25 cellular contexts compared by ENCODE assay signal in the genomic region with DNA sequence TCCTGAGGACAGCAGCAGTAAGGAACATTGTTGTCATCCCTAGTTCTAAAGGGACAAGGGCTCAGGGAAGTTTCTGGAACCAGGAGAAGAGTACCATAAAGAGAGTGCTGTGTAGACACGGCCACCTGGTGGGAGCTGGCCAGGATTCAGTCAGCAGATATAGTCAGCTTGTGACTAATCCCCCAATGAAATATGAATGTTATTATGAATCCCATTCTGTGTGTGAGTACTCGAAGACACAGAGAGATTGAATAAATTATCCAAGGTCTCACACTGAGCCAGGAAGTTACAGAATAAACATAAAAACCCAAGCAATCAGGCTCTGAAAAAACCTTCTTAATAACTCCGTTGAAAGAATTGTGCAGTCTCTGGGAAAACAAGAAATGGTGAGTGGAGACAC.
DNase-seq lines count a peak whose midpoint lies in the region; ATAC-seq, FAIRE-seq and TF ChIP-seq lines count a peak whose summit lies in the region.
"Had no signal": no experiment of that assay in that cellular context is flagged by ENCODE, and none has a peak within 500 bp of the region (broad histone marks: within the 10 kb centered on the region; RNA-seq: fewer than 3 reads in every experiment).

No MANE protein-coding gene starts in this region.

- no peak overlapping the region for H3K9ac ChIP-seq in astrocyte (ENCODE audit: low read length)
- no peak overlapping the region for H3K9ac ChIP-seq in H1 (replicated peaks in 1 of 4; ENCODE audit: extremely low read depth in 1 of 4, low read depth in 3 of 4, low read length in 3 of 4)
- H3K9ac ChIP-seq in kidney (ENCODE audit: low read length in 2 of 2): no peak overlapping the region
- no peak overlapping the region for H3K9ac ChIP-seq in H9 (ENCODE audit: extremely low read depth, insufficient read length, low read length)

- H3K56ac ChIP-seq in H1 (replicated peaks; ENCODE audit: insufficient read length, low read depth, low read length): no peak overlapping the region
- no peak overlapping the region for H3K56ac ChIP-seq in H9 (ENCODE audit: insufficient read length, low read depth, low read length)

- H3K4me1 Mint-ChIP-seq in astrocyte (ENCODE audit: low read depth, unreplicated experiment) (no peaks in the 10 kb centered on the region), H9 (no peaks in the 10 kb centered on the region; a peak in 1 of 4 replicates)
- no peaks in the 10 kb centered on the region for H3K4me1 Mint-ChIP-seq in stimulated activated memory B cell treated with anti-CD40 and anti-IgM and Interleukin-4, amounts not matched to agents 10 μg/mL and 1 μg/mL and 100 μg/mL, for 72 hours
- H3K4me1 Mint-ChIP-seq: IgD-negative memory B cell had no signal

- H2BK120ac ChIP-seq in H1 (replicated peaks; ENCODE audit: low read depth, low read length) (no peak overlapping the region), H9 (ENCODE audit: low read depth, low read length, poor library complexity, severe bottlenecking) (no peak overlapping the region)

- H2BK15ac ChIP-seq in H1 (ENCODE audit: low read length) (no peak overlapping the region), H9 (ENCODE audit: low read depth, low read length) (no peak overlapping the region)

- H3K27me3 ChIP-seq in astrocyte (ENCODE audit: insufficient read depth, low read length) (no peaks in the 10 kb centered on the region), H1 (replicated peaks in 1 of 4; ENCODE audit: control insufficient read depth in 3 of 4, extremely low read depth in 1 of 4, insufficient read depth in 3 of 4, low read length in 3 of 4) (no peaks in the 10 kb centered on the region), H9 (ENCODE audit: insufficient read depth, low read length) (no peaks in the 10 kb centered on the region)

- H3K18ac ChIP-seq in H1 (ENCODE audit: extremely low read depth, low read length): no peak overlapping the region
- no peak overlapping the region for H3K18ac ChIP-seq in H9 (ENCODE audit: insufficient read length, low read depth, low read length)

- H3K9me3 ChIP-seq in astrocyte (ENCODE audit: insufficient read depth, low read depth, low read length) (no peaks in the 10 kb centered on the region), H1 (ENCODE audit: insufficient read depth in 2 of 2, low read depth in 1 of 2, low read length in 1 of 2) (no peaks in the 10 kb centered on the region), kidney (ENCODE audit: control insufficient read depth in 1 of 2, low read length in 2 of 2) (no peaks in the 10 kb centered on the region), H9 (ENCODE audit: control insufficient read depth, low read depth, low read length) (no peaks in the 10 kb centered on the region)
- H3K9me3 ChIP-seq: Caco-2 had no signal

- H4K91ac ChIP-seq in H1 (replicated peaks; ENCODE audit: insufficient read length, low read length) (no peak overlapping the region), H9 (ENCODE audit: insufficient read length, low read depth, low read length) (no peak overlapping the region)

- H3K4me3 Mint-ChIP-seq in astrocyte (ENCODE audit: unreplicated experiment): no peak overlapping the region
- H3K4me3 Mint-ChIP-seq in stimulated activated memory B cell treated with anti-CD40 and anti-IgM and Interleukin-4, amounts not matched to agents 10 μg/mL and 1 μg/mL and 100 μg/mL, for 72 hours: no peak overlapping the region
- H3K4me3 Mint-ChIP-seq in H9: no peak overlapping the region
- H3K4me3 Mint-ChIP-seq: CD4-positive, alpha-beta T cell; IgD-negative memory B cell had no signal

- H2AFZ ChIP-seq in astrocyte (ENCODE audit: low read depth, low read length) (no peak overlapping the region), H1 (ENCODE audit: low read length) (0 out of 2 replicates have a peak overlapping the region, but pooled peaks have one; percentile 17), H9 (ENCODE audit: low read length) (no peak overlapping the region)

- WGBS in H1 (ENCODE audit: extremely low coverage in 1 of 2, insufficient coverage in 1 of 2, insufficient read length in 1 of 2, insufficient replicate concordance in 2 of 2, low coverage in 1 of 2, low lambda C conversion rate in 2 of 2, missing lambda C conversion rate in 1 of 2), 2 experiments: 90% methylated on average over 3 of the region's 3 CpGs; no CpG with 5 or more reads in 1 of the 2 experiments
- WGBS in H9 (ENCODE audit: extremely low coverage, insufficient read length, low lambda C conversion rate): no CpG with 5 or more reads among the region's 3 CpGs

- H3K14ac ChIP-seq in H1 (ENCODE audit: insufficient read length) (no peak overlapping the region), H9 (ENCODE audit: insufficient read depth, low read length) (no peak overlapping the region)

- H3K79me1 ChIP-seq in H1 (ENCODE audit: low read depth, low read length) (no peaks in the 10 kb centered on the region), H9 (ENCODE audit: insufficient read depth, low read depth, low read length, poor library complexity, severe bottlenecking) (no peaks in the 10 kb centered on the region)

- no peaks in the 10 kb centered on the region for H3K79me2 ChIP-seq in astrocyte (ENCODE audit: insufficient read depth, low read length)
- no peaks in the 10 kb centered on the region for H3K79me2 ChIP-seq in H1 (ENCODE audit: control insufficient read depth in 1 of 2, insufficient read depth in 2 of 2, low read length in 2 of 2)
- H3K79me2 ChIP-seq in H9 (ENCODE audit: insufficient read depth, low read length): no peaks in the 10 kb centered on the region

- H3K4ac ChIP-seq in H1 (replicated peaks; ENCODE audit: insufficient read length, low read depth, low read length): no peak overlapping the region
- no peak overlapping the region for H3K4ac ChIP-seq in H9 (ENCODE audit: low read depth, low read length)

- H3K36me3 ChIP-seq in astrocyte (ENCODE audit: insufficient read depth, low read length) (no peaks in the 10 kb centered on the region), H1 (ENCODE audit: control insufficient read depth in 2 of 4, insufficient read depth in 4 of 4, low read length in 3 of 4) (no peaks in the 10 kb centered on the region), kidney (ENCODE audit: control insufficient read depth in 1 of 2, insufficient read depth in 2 of 2, low read length in 2 of 2) (no peaks in the 10 kb centered on the region)

- TF ChIP-seq CTCF in astrocyte (IDR thresholded peaks at IDR 0.05; ENCODE audit: insufficient read depth, low read depth, low read length): no peak
- no peak for TF ChIP-seq CTCF in H1 (IDR thresholded peaks at IDR 0.05; ENCODE audit: control extremely low read depth in 1 of 3, insufficient read depth in 1 of 3, low read depth in 1 of 3, low read length in 3 of 3)
- no peak for TF ChIP-seq CTCF in kidney (IDR thresholded peaks at IDR 0.05; ENCODE audit: borderline replicate concordance, extremely low read depth, insufficient read depth)
- no peak for TF ChIP-seq CTCF in H9 (conservative IDR thresholded peaks at IDR 0.05)

- TF ChIP-seq POLR2A in H1 (IDR thresholded peaks at IDR 0.05; ENCODE audit: control extremely low read depth in 1 of 2, low read depth in 2 of 2, low read length in 2 of 2): no peak

- no peak for TF ChIP-seq RAD21 in H1 (IDR thresholded peaks at IDR 0.05 in 1 of 2, conservative IDR thresholded peaks at IDR 0.05 in 1 of 2; ENCODE audit: low read depth in 2 of 2, low read length in 2 of 2)

- TF ChIP-seq EP300 in H1 (IDR thresholded peaks at IDR 0.05; ENCODE audit: borderline replicate concordance in 1 of 2, low read depth in 2 of 2, low read length in 2 of 2): no peak

- H3K9me3 Mint-ChIP-seq in astrocyte (ENCODE audit: unreplicated experiment): peaks cover 7% of the 10 kb centered on the region
- peaks cover 3% of the 10 kb centered on the region for H3K9me3 Mint-ChIP-seq in stimulated activated memory B cell treated with anti-CD40 and anti-IgM and Interleukin-4, amounts not matched to agents 10 μg/mL and 1 μg/mL and 100 μg/mL, for 72 hours
- H3K9me3 Mint-ChIP-seq in H9: peaks cover 4 to 6% of the 10 kb centered on the region in 2 experiments; a peak in 4 of 5 replicates

- H2AK5ac ChIP-seq in H1 (ENCODE audit: low read depth, low read length) (no peak overlapping the region), H9 (ENCODE audit: insufficient read length, low read length) (no peak overlapping the region)

- FAIRE-seq in astrocyte (lab: Jason Lieb, UNC) (no peak), H1 (lab: Jason Lieb, UNC) (no peak), GM19239 (lab: Jason Lieb, UNC) (no peak), kidney (lab: Jason Lieb, UNC) (no peak)
- FAIRE-seq: HTR-8/SVneo had no signal

- H4K8ac ChIP-seq in H1 (ENCODE audit: extremely low read depth, insufficient read depth, low read length) (no peak overlapping the region), H9 (replicated peaks; ENCODE audit: insufficient read length, low read depth, low read length) (no peak overlapping the region)

- no peak overlapping the region for H2BK20ac ChIP-seq in H1 (ENCODE audit: low read length)
- no peak overlapping the region for H2BK20ac ChIP-seq in H9 (ENCODE audit: low read depth, low read length, poor library complexity, severe bottlenecking)

- no peaks in the 10 kb centered on the region for H3K27me3 Mint-ChIP-seq in astrocyte (ENCODE audit: low read depth, unreplicated experiment)
- H3K27me3 Mint-ChIP-seq in stimulated activated memory B cell treated with anti-CD40 and anti-IgM and Interleukin-4, amounts not matched to agents 10 μg/mL and 1 μg/mL and 100 μg/mL, for 72 hours: no peaks in the 10 kb centered on the region
- no peaks in the 10 kb centered on the region for H3K27me3 Mint-ChIP-seq in H9 (ENCODE audit: low read depth)
- H3K27me3 Mint-ChIP-seq: CD4-positive, alpha-beta T cell; IgD-negative memory B cell had no signal

- no peaks in the 10 kb centered on the region for H3K23me2 ChIP-seq in H1 (ENCODE audit: low read depth, low read length)
- no peaks in the 10 kb centered on the region for H3K23me2 ChIP-seq in H9 (ENCODE audit: insufficient read length, low read depth, low read length, poor library complexity, severe bottlenecking)

- no peak overlapping the region for H2BK12ac ChIP-seq in H1 (ENCODE audit: low read depth, low read length)
- H2BK12ac ChIP-seq in H9 (ENCODE audit: insufficient read length, low read depth, low read length): no peak overlapping the region

- no peak overlapping the region for H3K27ac Mint-ChIP-seq in astrocyte (ENCODE audit: unreplicated experiment)
- H3K27ac Mint-ChIP-seq in stimulated activated memory B cell treated with anti-CD40 and anti-IgM and Interleukin-4, amounts not matched to agents 10 μg/mL and 1 μg/mL and 100 μg/mL, for 72 hours: no peak overlapping the region
- H3K27ac Mint-ChIP-seq in H9: no peak overlapping the region
- H3K27ac Mint-ChIP-seq: CD4-positive, alpha-beta T cell; IgD-negative memory B cell had no signal

- H2BK5ac ChIP-seq in H1 (ENCODE audit: low read depth, low read length) (no peak overlapping the region), H9 (ENCODE audit: insufficient read length, low read length) (no peak overlapping the region)

- H4K5ac ChIP-seq in H1 (ENCODE audit: insufficient read length, low read depth, low read length) (no peak overlapping the region), H9 (ENCODE audit: insufficient read length, low read depth, low read length) (no peak overlapping the region)

- no peak for ATAC-seq in stimulated activated memory B cell treated with anti-CD40 and anti-IgM and Interleukin-4, amounts not matched to agents 10 μg/mL and 1 μg/mL and 100 μg/mL, for 72 hours

- POLR2A ChIA-PET in H1 (lab: Charles Lee; ENCODE audit: partially characterized antibody): no interaction called here

- H4K20me1 ChIP-seq in astrocyte (ENCODE audit: insufficient read depth, low read length): no peaks in the 10 kb centered on the region
- H4K20me1 ChIP-seq in H1 (replicated peaks in 1 of 2; ENCODE audit: control insufficient read depth in 1 of 2, insufficient read depth in 2 of 2, low read length in 2 of 2): no peaks in the 10 kb centered on the region
- no peaks in the 10 kb centered on the region for H4K20me1 ChIP-seq in H9 (ENCODE audit: control insufficient read depth, insufficient read depth, insufficient read length)

- peaks cover 6% of the 10 kb centered on the region for H3K4me1 ChIP-seq in astrocyte (ENCODE audit: insufficient read depth, low read length)
- no peaks in the 10 kb centered on the region for H3K4me1 ChIP-seq in H1 (replicated peaks in 1 of 4; ENCODE audit: control insufficient read depth in 3 of 4, insufficient read depth in 4 of 4, low read length in 3 of 4)
- H3K4me1 ChIP-seq in kidney (ENCODE audit: control insufficient read depth in 1 of 2, insufficient read depth in 1 of 2, low read depth in 1 of 2, low read length in 2 of 2): no peaks in the 10 kb centered on the region
- H3K4me1 ChIP-seq in H9 (ENCODE audit: insufficient read depth, low read length): no peaks in the 10 kb centered on the region
- H3K4me1 ChIP-seq: Caco-2 had no signal

- no peak overlapping the region for H3K27ac ChIP-seq in astrocyte (ENCODE audit: low read depth, low read length)
- H3K27ac ChIP-seq in H1 (ENCODE audit: low read depth, low read length): no peak overlapping the region
- no peak overlapping the region for H3K27ac ChIP-seq in kidney (ENCODE audit: low read depth in 2 of 2, low read length in 2 of 2)
- H3K27ac ChIP-seq in H9 (ENCODE audit: insufficient read length, low read depth, low read length): no peak overlapping the region
- H3K27ac ChIP-seq: HL-60 had no signal

- no peaks in the 10 kb centered on the region for H3K36me3 Mint-ChIP-seq in astrocyte (ENCODE audit: low read depth, unreplicated experiment)
- no peaks in the 10 kb centered on the region for H3K36me3 Mint-ChIP-seq in stimulated activated memory B cell treated with anti-CD40 and anti-IgM and Interleukin-4, amounts not matched to agents 10 μg/mL and 1 μg/mL and 100 μg/mL, for 72 hours
- H3K36me3 Mint-ChIP-seq in H9 (ENCODE audit: insufficient read depth in 1 of 3, low read depth in 3 of 3): peaks cover 0 to 3% (median 0%) of the 10 kb centered on the region in 3 experiments; a peak in 4 of 7 replicates

- H3K23ac ChIP-seq in H1 (ENCODE audit: insufficient read length) (no peak overlapping the region), H9 (ENCODE audit: insufficient read length, low read depth, low read length) (no peak overlapping the region)

- intact Hi-C loops in kidney (cut with DNase I): no loop called here

- CTCF ChIA-PET in H1 (lab: Charles Lee; ENCODE audit: partially characterized antibody): no interaction called here

- DNase-seq in A172 (ENCODE audit: low spot score) (peak; percentile 16), LHCN-M2 (ENCODE audit: low read depth) (peak; percentile 36), astrocyte (ENCODE audit: low read depth) (peak; percentile 46), H1 (ENCODE audit: low read depth in 1 of 2, low spot score in 2 of 2) (no peak), GM19239 (ENCODE audit: insufficient read length, low spot score) (no peak), kidney (no peak), H9 (no peak)
- DNase-seq: 8988T; Caco-2; CD4-positive, alpha-beta T cell; GF-D8; HCEC 1CT; Karpas-422; MM.1S; NCI-H1092; NCI-H1436 treated with DMSO at 0.1 percent for 48 hours; NCI-H2029 treated with DMSO at 0.1 percent for 48 hours; NCI-H2171; NCI-H748 treated with DMSO at 0.1 percent for 48 hours; OCI-M1; SIG-M5 had no signal

- no peak overlapping the region for H3T11ph ChIP-seq in H9 (ENCODE audit: low read length)

- H3K4me2 ChIP-seq in astrocyte (ENCODE audit: low read length) (peak overlapping the region; percentile 53), H1 (ENCODE audit: insufficient read depth in 1 of 2, low read depth in 2 of 2, low read length in 2 of 2) (no peak overlapping the region), H9 (ENCODE audit: insufficient read depth, insufficient read length, low read length) (no peak overlapping the region)

- H3K4me3 ChIP-seq in astrocyte (ENCODE audit: insufficient read depth, low read depth, low read length) (no peak overlapping the region), H1 (ENCODE audit: extremely low read depth in 1 of 4, insufficient read depth in 2 of 4, low read depth in 3 of 4, low read length in 4 of 4) (no peak overlapping the region), kidney (ENCODE audit: low read length in 2 of 2) (no peak overlapping the region)

Comparison
In these comparisons a context has a peak if more than half of its experiments do, and no peak if none do; other contexts are left out.
1. DNase-seq: peak in A172 (single experiment), LHCN-M2 (single experiment) and astrocyte (single experiment); none in H1 (0 of 2), GM19239 (single experiment), kidney (single experiment) and H9 (single experiment).